In the genomic region with DNA sequence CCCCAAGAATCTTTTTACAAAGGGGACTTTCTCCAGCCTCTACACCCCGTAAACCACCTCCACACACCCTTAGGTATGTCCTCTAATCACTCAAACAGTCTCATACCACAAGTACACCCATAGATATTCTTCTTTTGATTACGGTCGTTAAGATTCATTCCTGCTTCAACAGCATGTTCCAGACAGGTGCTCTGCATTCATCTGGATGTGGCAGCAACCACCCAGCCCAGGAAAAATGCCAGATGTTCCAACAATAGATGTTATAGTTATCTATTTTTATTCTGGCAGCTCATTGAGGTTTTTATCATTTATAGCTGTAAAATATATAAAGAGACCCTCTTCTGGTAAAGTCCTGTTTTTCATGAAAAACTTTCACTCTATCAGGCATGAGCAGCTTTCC, we compare ENCODE assay signal across 22 cellular contexts.
"Had no signal": no experiment of that assay in that cellular context is flagged by ENCODE, and none has a peak within 500 bp of the region (broad histone marks: within the 10 kb centered on the region; RNA-seq: fewer than 3 reads in every experiment).

No MANE protein-coding gene starts in this region.

- H3K4me3 ChIP-seq: left ventricle myocardium inferior, lung, ovary, right atrium auricular region, right lobe of liver, skin epidermis, stomach, testis, thyroid gland, transverse colon, upper lobe of left lung, vagina had no signal

- H3K36me3 ChIP-seq: left ventricle myocardium inferior, ovary, right atrium auricular region, right lobe of liver, stomach, thyroid gland, transverse colon, upper lobe of left lung, vagina had no signal

- H3K9me3 ChIP-seq: left ventricle myocardium inferior, ovary, right atrium auricular region, right lobe of liver, stomach, testis, thyroid gland, transverse colon, upper lobe of left lung, vagina had no signal

- ATAC-seq: naive thymus-derived CD4-positive, alpha-beta T cell; natural killer cell treated with Interleukin-12 subunit alpha and Interleukin-12 subunit beta and Interleukin-15 and Interleukin-18, amount 100 ng/mL, for 72 hours; right lobe of liver; stimulated activated naive B cell treated with anti-CD40 and anti-IgM and Interleukin-4, amounts not matched to agents 10 μg/mL and 1 μg/mL and 100 μg/mL, for 72 hours; stimulated activated naive CD8-positive, alpha-beta T cell treated with anti-CD3 and anti-CD28 coated beads, Interleukin-15, Interleukin-2, amounts not matched to agents 100 U/mL and 50 U/mL, for 24 hours had no signal

- H3K4me1 ChIP-seq: left ventricle myocardium inferior, right atrium auricular region, right lobe of liver, stomach, testis, thyroid gland, transverse colon, upper lobe of left lung, vagina had no signal

- H3K27ac ChIP-seq: left ventricle myocardium inferior, ovary, right atrium auricular region, right lobe of liver, skin epidermis, stomach, testis, thyroid gland, transverse colon, upper lobe of left lung, vagina had no signal

- H3K27me3 ChIP-seq: ovary, right atrium auricular region, right lobe of liver, stomach, testis, thyroid gland, upper lobe of left lung, vagina had no signal

- DNase-seq: islet precursor cell; left ventricle myocardium inferior; mesendoderm; naive thymus-derived CD4-positive, alpha-beta T cell; ovary; right lobe of liver; stimulated activated CD4-positive, alpha-beta T cell treated with anti-CD3 and anti-CD28 coated beads, Interleukin-12 subunit alpha, Interleukin-12 subunit beta, amount 100 ng/mL, for 4 hours; stimulated activated CD4-positive, alpha-beta T cell treated with anti-CD3 and anti-CD28 coated beads, Interleukin-15, amount 100 ng/mL, for 24 hours; stimulated activated CD4-positive, alpha-beta T cell treated with anti-CD3 and anti-CD28 coated beads, Interleukin-2, amount 100 ng/mL, for 24 hours; stimulated activated CD4-positive, alpha-beta T cell treated with anti-CD3 and anti-CD28 coated beads, Interleukin-4, amount 100 ng/mL, for 1 hour; stimulated activated naive B cell treated with anti-CD40 and anti-IgM and Interleukin-4, amounts not matched to agents 10 μg/mL and 1 μg/mL and 100 μg/mL, for 72 hours; stimulated activated naive CD8-positive, alpha-beta T cell treated with anti-CD3 and anti-CD28 coated beads, Interleukin-15, Interleukin-2, amounts not matched to agents 100 U/mL and 50 U/mL, for 24 hours; stomach; testis; thyroid gland; transverse colon; upper lobe of left lung had no signal
